35 cellular contexts compared by ENCODE assay signal in genomic region chr13:76245216-76245615, GRCh38.
"Had no signal": no experiment of that assay in that cellular context is flagged by ENCODE, and none has a peak within 500 bp of the region (broad histone marks: within the 10 kb centered on the region; RNA-seq: fewer than 3 reads in every experiment).

No MANE protein-coding gene starts in this region.

- H3K36me3 ChIP-seq: ascending aorta, breast epithelium had no signal

- H3K27me3 ChIP-seq: ascending aorta, breast epithelium had no signal

- H3K9me3 Mint-ChIP-seq: activated CD4-positive, alpha-beta memory T cell treated with anti-CD3 and anti-CD28 coated beads, Interleukin-2, amount 10 ng/mL, durations not matched to agents 7 days and 5 days; activated CD4-positive, alpha-beta T cell treated with anti-CD3 and anti-CD28 coated beads, Interleukin-2, amount 10 ng/mL, durations not matched to agents 7 days and 5 days; activated naive CD4-positive, alpha-beta T cell treated with anti-CD3 and anti-CD28 coated beads, Interleukin-2, amount 10 ng/mL, durations not matched to agents 7 days and 5 days; activated naive CD4-positive, alpha-beta T cell treated with anti-CD3 and anti-CD28 coated beads, Interleukin-2, amount 50 U/mL, for 24 hours; activated naive CD8-positive, alpha-beta T cell treated with anti-CD3 and anti-CD28 coated beads, Interleukin-2, amount 10 ng/mL, durations not matched to agents 7 days and 5 days; activated naive CD8-positive, alpha-beta T cell treated with anti-CD3 and anti-CD28 coated beads, Interleukin-2, amount 50 U/mL, for 24 hours; activated T-cell treated with anti-CD3 and anti-CD28 coated beads, Interleukin-2, amount 50 U/mL, for 24 hours; activated T-helper 2 cell treated with anti-CD3 and anti-CD28 coated beads, Interferon-gamma antibody, Interleukin-2, Interleukin-4, amounts not matched to agents 10 μg/mL and 5 μg/mL and 100 μg/mL, durations not matched to agents 14 hours and 24 hours and 36 hours; T-helper 1 cell treated with Interleukin-12 subunit alpha and Interleukin-12 subunit beta and Interleukin-4 antibody, amounts not matched to agents 30 μg/mL and 1 μg/mL, for 36 hours; T-helper 2 cell treated with Interferon-gamma antibody and Interleukin-4, amounts not matched to agents 5 μg/mL and 100 μg/mL, for 36 hours had no signal

- H3K4me1 Mint-ChIP-seq: activated CD4-positive, alpha-beta memory T cell treated with anti-CD3 and anti-CD28 coated beads, Interleukin-2, amount 10 ng/mL, durations not matched to agents 7 days and 5 days; activated CD4-positive, alpha-beta T cell treated with anti-CD3 and anti-CD28 coated beads for 36 hours; activated CD4-positive, alpha-beta T cell treated with anti-CD3 and anti-CD28 coated beads, Interleukin-2, amount 10 ng/mL, durations not matched to agents 7 days and 5 days; activated CD8-positive, alpha-beta memory T cell treated with anti-CD3 and anti-CD28 coated beads, Interleukin-2, amount 10 ng/mL, durations not matched to agents 7 days and 5 days; activated naive CD4-positive, alpha-beta T cell treated with anti-CD3 and anti-CD28 coated beads, Interleukin-2, amount 10 ng/mL, durations not matched to agents 7 days and 5 days; activated naive CD4-positive, alpha-beta T cell treated with anti-CD3 and anti-CD28 coated beads, Interleukin-2, amount 50 U/mL, for 24 hours; activated naive CD8-positive, alpha-beta T cell treated with anti-CD3 and anti-CD28 coated beads, Interleukin-2, amount 10 ng/mL, durations not matched to agents 7 days and 5 days; activated naive CD8-positive, alpha-beta T cell treated with anti-CD3 and anti-CD28 coated beads, Interleukin-2, amount 50 U/mL, for 24 hours; brain had no signal

- H3K27ac Mint-ChIP-seq: activated CD4-positive, alpha-beta memory T cell treated with anti-CD3 and anti-CD28 coated beads, Interleukin-2, amount 10 ng/mL, durations not matched to agents 7 days and 5 days; activated CD4-positive, alpha-beta T cell treated with anti-CD3 and anti-CD28 coated beads for 36 hours; activated CD4-positive, alpha-beta T cell treated with anti-CD3 and anti-CD28 coated beads, Interleukin-2, amount 10 ng/mL, durations not matched to agents 7 days and 5 days; activated CD8-positive, alpha-beta memory T cell treated with anti-CD3 and anti-CD28 coated beads, Interleukin-2, amount 10 ng/mL, durations not matched to agents 7 days and 5 days; activated CD8-positive, alpha-beta T cell treated with anti-CD3 and anti-CD28 coated beads, Interleukin-2, amount 10 ng/mL, durations not matched to agents 7 days and 5 days; activated naive CD4-positive, alpha-beta T cell treated with anti-CD3 and anti-CD28 coated beads, Interleukin-2, amount 10 ng/mL, durations not matched to agents 7 days and 5 days; activated naive CD4-positive, alpha-beta T cell treated with anti-CD3 and anti-CD28 coated beads, Interleukin-2, amount 50 U/mL, for 24 hours; activated naive CD8-positive, alpha-beta T cell; activated naive CD8-positive, alpha-beta T cell treated with anti-CD3 and anti-CD28 coated beads, Interleukin-2, amount 10 ng/mL, durations not matched to agents 7 days and 5 days; activated naive CD8-positive, alpha-beta T cell treated with anti-CD3 and anti-CD28 coated beads, Interleukin-2, amount 50 U/mL, for 24 hours; activated T-cell treated with anti-CD3 and anti-CD28 coated beads, Interleukin-2, amount 50 U/mL, for 24 hours; activated T-helper 2 cell treated with anti-CD3 and anti-CD28 coated beads, Interferon-gamma antibody, Interleukin-2, Interleukin-4, amounts not matched to agents 10 μg/mL and 5 μg/mL and 100 μg/mL, durations not matched to agents 14 hours and 24 hours and 36 hours; brain; T-helper 1 cell treated with Interleukin-12 subunit alpha and Interleukin-12 subunit beta and Interleukin-4 antibody, amounts not matched to agents 30 μg/mL and 1 μg/mL, for 36 hours; T-helper 2 cell treated with Interferon-gamma antibody and Interleukin-4, amounts not matched to agents 5 μg/mL and 100 μg/mL, for 36 hours had no signal

- H3K27me3 Mint-ChIP-seq: activated CD4-positive, alpha-beta memory T cell treated with anti-CD3 and anti-CD28 coated beads, Interleukin-2, amount 10 ng/mL, durations not matched to agents 7 days and 5 days; activated CD4-positive, alpha-beta T cell treated with anti-CD3 and anti-CD28 coated beads, Interleukin-2, amount 10 ng/mL, durations not matched to agents 7 days and 5 days; activated CD8-positive, alpha-beta memory T cell treated with anti-CD3 and anti-CD28 coated beads, Interleukin-2, amount 10 ng/mL, durations not matched to agents 7 days and 5 days; activated naive CD4-positive, alpha-beta T cell treated with anti-CD3 and anti-CD28 coated beads, Interleukin-2, amount 10 ng/mL, durations not matched to agents 7 days and 5 days; activated naive CD8-positive, alpha-beta T cell treated with anti-CD3 and anti-CD28 coated beads, Interleukin-2, amount 10 ng/mL, durations not matched to agents 7 days and 5 days; activated naive CD8-positive, alpha-beta T cell treated with anti-CD3 and anti-CD28 coated beads, Interleukin-2, amount 50 U/mL, for 24 hours; activated T-cell treated with anti-CD3 and anti-CD28 coated beads, Interleukin-2, amount 50 U/mL, for 24 hours; brain had no signal

- H3K4me1 ChIP-seq: ascending aorta, breast epithelium had no signal

- H3K4me3 ChIP-seq: ascending aorta, breast epithelium had no signal

- DNase-seq: activated CD4-positive, alpha-beta memory T cell treated with anti-CD3 and anti-CD28 coated beads, Interleukin-2, amount 10 ng/mL, durations not matched to agents 7 days and 5 days; activated CD4-positive, alpha-beta T cell treated with anti-CD3 and anti-CD28 coated beads for 1 hour; activated CD4-positive, alpha-beta T cell treated with anti-CD3 and anti-CD28 coated beads for 36 hours; activated CD4-positive, alpha-beta T cell treated with anti-CD3 and anti-CD28 coated beads for 48 hours; activated CD4-positive, alpha-beta T cell treated with anti-CD3 and anti-CD28 coated beads, Interleukin-2, amount 10 ng/mL, durations not matched to agents 7 days and 5 days; activated CD4-positive, alpha-beta T cell treated with anti-CD3 and anti-CD28 coated beads, Interleukin-2, amount 50 U/mL, for 48 hours; activated CD4-positive, CD25-positive, alpha-beta regulatory T cell; activated CD8-positive, alpha-beta memory T cell treated with anti-CD3 and anti-CD28 coated beads for 24 hours; activated CD8-positive, alpha-beta memory T cell treated with anti-CD3 and anti-CD28 coated beads, Interleukin-2, amount 10 ng/mL, durations not matched to agents 7 days and 5 days; activated CD8-positive, alpha-beta memory T cell treated with anti-CD3 and anti-CD28 coated beads, Interleukin-2, amount 50 U/mL, for 48 hours; activated CD8-positive, alpha-beta T cell treated with anti-CD3 and anti-CD28 coated beads, Interleukin-2, amount 10 ng/mL, durations not matched to agents 7 days and 5 days; activated effector memory CD4-positive, alpha-beta T cell treated with Interleukin-2 at 50 U/mL for 16 hours; activated gamma-delta T cell; activated naive CD4-positive, alpha-beta T cell treated with anti-CD3 and anti-CD28 coated beads, Interleukin-2, amount 10 ng/mL, durations not matched to agents 7 days and 5 days; activated naive CD4-positive, alpha-beta T cell treated with Interleukin-2 at 50 U/mL for 16 hours; activated naive CD8-positive, alpha-beta T cell treated with anti-CD3 and anti-CD28 coated beads, Interleukin-2, amount 10 ng/mL, durations not matched to agents 7 days and 5 days; activated naive CD8-positive, alpha-beta T cell treated with anti-CD3 and anti-CD28 coated beads, Interleukin-2, amount 50 U/mL, for 24 hours; activated T-cell treated with anti-CD3 and anti-CD28 coated beads, Interleukin-2, amount 50 U/mL, for 24 hours; activated T-cell treated with anti-CD3 and anti-CD28 coated beads, Interleukin-2, amount 50 U/mL, for 48 hours; amygdala; anterior cingulate cortex; central memory CD4-positive, alpha-beta T cell; T-helper 1 cell; T-helper 2 cell; T-helper 9 cell had no signal

- H3K36me3 Mint-ChIP-seq: activated CD8-positive, alpha-beta memory T cell treated with anti-CD3 and anti-CD28 coated beads, Interleukin-2, amount 10 ng/mL, durations not matched to agents 7 days and 5 days; activated naive CD4-positive, alpha-beta T cell treated with anti-CD3 and anti-CD28 coated beads, Interleukin-2, amount 10 ng/mL, durations not matched to agents 7 days and 5 days; activated naive CD4-positive, alpha-beta T cell treated with anti-CD3 and anti-CD28 coated beads, Interleukin-2, amount 50 U/mL, for 24 hours; activated naive CD8-positive, alpha-beta T cell; activated naive CD8-positive, alpha-beta T cell treated with anti-CD3 and anti-CD28 coated beads, Interleukin-2, amount 10 ng/mL, durations not matched to agents 7 days and 5 days; brain had no signal

- H3K9me3 ChIP-seq: ascending aorta, breast epithelium had no signal

- ATAC-seq: activated CD4-positive, alpha-beta T cell treated with anti-CD3 and anti-CD28 coated beads for 36 hours; activated CD4-positive, CD25-positive, alpha-beta regulatory T cell treated with anti-CD3 and anti-CD28 coated beads, Interleukin-2, amount 50 U/mL, for 24 hours; activated CD8-positive, alpha-beta memory T cell treated with anti-CD3 and anti-CD28 coated beads, Interleukin-2, amount 10 ng/mL, durations not matched to agents 7 days and 5 days; activated CD8-positive, alpha-beta T cell treated with anti-CD3 and anti-CD28 coated beads, Interleukin-2, amount 10 ng/mL, durations not matched to agents 7 days and 5 days; activated naive CD8-positive, alpha-beta T cell treated with anti-CD3 and anti-CD28 coated beads, Interleukin-2, amount 50 U/mL, for 24 hours had no signal

- H3K27ac ChIP-seq: ascending aorta, breast epithelium, VCaP had no signal

- H3K4me3 Mint-ChIP-seq: activated CD4-positive, alpha-beta memory T cell treated with anti-CD3 and anti-CD28 coated beads, Interleukin-2, amount 10 ng/mL, durations not matched to agents 7 days and 5 days; activated CD4-positive, alpha-beta T cell treated with anti-CD3 and anti-CD28 coated beads for 36 hours; activated CD4-positive, alpha-beta T cell treated with anti-CD3 and anti-CD28 coated beads, Interleukin-2, amount 10 ng/mL, durations not matched to agents 7 days and 5 days; activated CD8-positive, alpha-beta memory T cell treated with anti-CD3 and anti-CD28 coated beads, Interleukin-2, amount 10 ng/mL, durations not matched to agents 7 days and 5 days; activated CD8-positive, alpha-beta T cell treated with anti-CD3 and anti-CD28 coated beads, Interleukin-2, amount 10 ng/mL, durations not matched to agents 7 days and 5 days; activated naive CD4-positive, alpha-beta T cell treated with anti-CD3 and anti-CD28 coated beads, Interleukin-2, amount 10 ng/mL, durations not matched to agents 7 days and 5 days; activated naive CD4-positive, alpha-beta T cell treated with anti-CD3 and anti-CD28 coated beads, Interleukin-2, amount 50 U/mL, for 24 hours; activated naive CD8-positive, alpha-beta T cell; activated naive CD8-positive, alpha-beta T cell treated with anti-CD3 and anti-CD28 coated beads, Interleukin-2, amount 10 ng/mL, durations not matched to agents 7 days and 5 days; activated naive CD8-positive, alpha-beta T cell treated with anti-CD3 and anti-CD28 coated beads, Interleukin-2, amount 50 U/mL, for 24 hours; activated T-cell treated with anti-CD3 and anti-CD28 coated beads, Interleukin-2, amount 50 U/mL, for 24 hours; brain; T-helper 1 cell treated with Interleukin-12 subunit alpha and Interleukin-12 subunit beta and Interleukin-4 antibody, amounts not matched to agents 30 μg/mL and 1 μg/mL, for 36 hours; T-helper 2 cell treated with Interferon-gamma antibody and Interleukin-4, amounts not matched to agents 5 μg/mL and 100 μg/mL, for 36 hours had no signal
